8 cellular contexts compared by ENCODE assay signal in genomic region chr1:109718495-109718894, GRCh38. TPM values are rescaled to one million over a fixed set of nuclear protein-coding genes. Genes with fewer than 3 reads are reported as not detected.
DNase-seq lines count a peak whose midpoint lies in the region; TF ChIP-seq lines count a peak whose summit lies in the region.
"Had no signal": no experiment of that assay in that cellular context is flagged by ENCODE, and none has a peak within 500 bp of the region (broad histone marks: within the 10 kb centered on the region; RNA-seq: fewer than 3 reads in every experiment).

No MANE protein-coding gene starts in this region.

- no peaks in the 10 kb centered on the region for H3K9me3 ChIP-seq in sigmoid colon
- H3K9me3 ChIP-seq: lower lobe of right lung had no signal

- H3K36me3 ChIP-seq in sigmoid colon: no peaks in the 10 kb centered on the region
- H3K36me3 ChIP-seq: lower lobe of right lung had no signal

- peak; percentile 80 for DNase-seq in HT-29 (ENCODE audit: low spot score)
- DNase-seq in amniotic epithelial cell (ENCODE audit: low read depth): peak; percentile 49
- DNase-seq in myocyte (ENCODE audit: low read depth): peak; percentile 62
- no peak for DNase-seq in AML-193 (lab: John Stamatoyannopoulos, UW)
- no peak for DNase-seq in activated T-cell treated with anti-CD3 and anti-CD28 coated beads for 4 hours
- DNase-seq in sigmoid colon: no peak
- DNase-seq: activated CD8-positive, alpha-beta memory T cell treated with anti-CD3 and anti-CD28 coated beads, Interleukin-2, amount 10 ng/mL, durations not matched to agents 7 days and 5 days; lower lobe of right lung had no signal

- WGBS in sigmoid colon, 2 donors: 77 to 87% methylated on average over 2 of the region's 2 CpGs

- peaks cover 0 to 18% (median 5%) of the 10 kb centered on the region in 4 donors for H3K4me1 ChIP-seq in sigmoid colon
- H3K4me1 ChIP-seq: lower lobe of right lung had no signal

- H3K27ac ChIP-seq in sigmoid colon: no peak overlapping the region
- H3K27ac ChIP-seq: lower lobe of right lung had no signal

- TF ChIP-seq POLR2A in sigmoid colon (IDR thresholded peaks at IDR 0.05): no peak

- TF ChIP-seq EP300 in sigmoid colon (IDR thresholded peaks at IDR 0.05): no peak

- intact Hi-C loops in sigmoid colon (cut with DNase I): no loop called here

- H3K4me3 ChIP-seq in sigmoid colon: no peak overlapping the region
- H3K4me3 ChIP-seq: lower lobe of right lung had no signal

- no peak for TF ChIP-seq CTCF in sigmoid colon (IDR thresholded peaks at IDR 0.05)

- no peaks in the 10 kb centered on the region for H3K27me3 ChIP-seq in sigmoid colon

RNA-seq across cellular contexts. Expression of gene GSTM5, which starts 6.4 kb away (rescaled TPM):
- total RNA-seq in HT-29 (2014; rRNA removed; shearing (Covaris generic)): not detected in 2 replicates
- total RNA-seq in myocyte: not detected in 2 replicates
- 0.19 TPM for polyA plus RNA-seq in myocyte (2012)
- total RNA-seq in sigmoid colon: 1 to 10 TPM; 2.7 to 8.0 (median 3.5) TPM
- polyA plus RNA-seq in sigmoid colon: 10 to 100 TPM in 1 of 3 donors, 1 to 10 TPM in 2; 2.5 to 11.4 (median 2.7) TPM
- total RNA-seq: activated CD8-positive, alpha-beta memory T cell treated with anti-CD3 and anti-CD28 coated beads, Interleukin-2, amount 10 ng/mL, durations not matched to agents 7 days and 5 days had no signal

RNA-seq across cellular contexts. Expression of gene GSTM3, which starts 22.3 kb away (rescaled TPM):
- not detected in 2 replicates for total RNA-seq in HT-29 (2014; rRNA removed; shearing (Covaris generic))
- 11.5 and 20.6 TPM in 2 replicates for total RNA-seq in myocyte
- 63.8 TPM for polyA plus RNA-seq in myocyte (2012)
- total RNA-seq in sigmoid colon: 100 to 1,000 TPM in 3 of 4 donors, 10 to 100 TPM in 1; 61.1 to 143 (median 122) TPM
- polyA plus RNA-seq in sigmoid colon: 10 to 100 TPM; 21.6 to 64.3 (median 40.2) TPM

RNA-seq across cellular contexts. Expression of gene GSTM1, which starts 30.9 kb away (rescaled TPM):
- total RNA-seq in HT-29 (2014; rRNA removed; shearing (Covaris generic)): not detected in 2 replicates
- 0.48 and 0.83 TPM in 2 replicates for total RNA-seq in myocyte
- 1.0 TPM for polyA plus RNA-seq in myocyte (2012)
- total RNA-seq in sigmoid colon: 10 to 100 TPM in 1 of 4 donors, not detected in 3; 12.7 TPM
- polyA plus RNA-seq in sigmoid colon: 10 to 100 TPM in 2 of 3 donors, under 1 TPM in 1; 0.39 to 27.6 (median 21.3) TPM
- total RNA-seq: activated CD8-positive, alpha-beta memory T cell treated with anti-CD3 and anti-CD28 coated beads, Interleukin-2, amount 10 ng/mL, durations not matched to agents 7 days and 5 days; lower lobe of right lung had no signal

RNA-seq across cellular contexts. Expression of gene EPS8L3, which starts 45.2 kb away (rescaled TPM):
- total RNA-seq in HT-29 (2014; rRNA removed; shearing (Covaris generic)): 107 and 120 TPM in 2 replicates
- total RNA-seq in myocyte: not detected in 2 replicates
- not detected for polyA plus RNA-seq in myocyte (2012)
- total RNA-seq in sigmoid colon: 1 to 10 TPM in 2 of 4 donors, not detected in 2; 1.1 to 1.4 TPM
- 100 to 1,000 TPM in 1 of 3 donors, 10 to 100 TPM in 2; 81.7 to 212 (median 84.4) TPM for polyA plus RNA-seq in sigmoid colon
- total RNA-seq: activated CD8-positive, alpha-beta memory T cell treated with anti-CD3 and anti-CD28 coated beads, Interleukin-2, amount 10 ng/mL, durations not matched to agents 7 days and 5 days; lower lobe of right lung had no signal

RNA-seq across cellular contexts. Expression of gene GSTM2, which starts 50.6 kb away (rescaled TPM):
- total RNA-seq in HT-29 (2014; rRNA removed; shearing (Covaris generic)): not detected in 2 replicates
- total RNA-seq in myocyte (22.6 and 28.5 TPM in 2 replicates), sigmoid colon (100 to 1,000 TPM in 1 of 4 donors, 10 to 100 TPM in 3; 42.5 to 139 (median 60.5) TPM)
- polyA plus RNA-seq in myocyte (2012): 71.8 TPM
- polyA plus RNA-seq in sigmoid colon: 10 to 100 TPM in 2 of 3 donors, 1 to 10 TPM in 1; 4.9 to 22.3 (median 12.6) TPM

Comparison
In these comparisons a context has a peak if more than half of its experiments do, and no peak if none do; other contexts are left out.
1. DNase-seq: peak in HT-29 (single experiment), amniotic epithelial cell (single experiment) and myocyte (single experiment); none in AML-193 (0 of 2), activated T-cell treated with anti-CD3 and anti-CD28 coated beads for 4 hours (single experiment) and sigmoid colon (single experiment).
2. RNA of gene GSTM3, which starts 22.3 kb away (total RNA-seq): 61.1 to 143 TPM in sigmoid colon and 11.5 to 20.6 TPM in myocyte; not detected in HT-29; every median in the first group is over 10 times any median in the second.